In genomic region chr6:147676468-147676867, GRCh38 we compare ENCODE assay signal across 14 cellular contexts.
DNase-seq lines count a peak whose midpoint lies in the region; ATAC-seq and TF ChIP-seq lines count a peak whose summit lies in the region.
"Had no signal": no experiment of that assay in that cellular context is flagged by ENCODE, and none has a peak within 500 bp of the region (broad histone marks: within the 10 kb centered on the region; RNA-seq: fewer than 3 reads in every experiment).

No MANE protein-coding gene starts in this region.

- H3K4me2 ChIP-seq in hepatocyte (peak overlapping the region; percentile 22), smooth muscle cell (peak overlapping the region; percentile 79)
- H3K4me2 ChIP-seq: A549 had no signal

- H3K27me3 ChIP-seq in hepatocyte (no peaks in the 10 kb centered on the region), smooth muscle cell (ENCODE audit: low read depth) (no peaks in the 10 kb centered on the region)

- H4K20me1 ChIP-seq in hepatocyte (ENCODE audit: insufficient read depth, poor library complexity, severe bottlenecking) (no peaks in the 10 kb centered on the region), smooth muscle cell (ENCODE audit: low read depth) (no peaks in the 10 kb centered on the region)

- peak; percentile 76 for DNase-seq in ELR (ENCODE audit: low read depth)
- DNase-seq in LHCN-M2 (ENCODE audit: low read depth) = peak; percentile 37
- DNase-seq in hepatocyte (ENCODE audit: low spot score) = no peak
- no peak for DNase-seq in smooth muscle cell (lab: John Stamatoyannopoulos, UW; ENCODE audit: unreplicated experiment)
- DNase-seq in NCI-H1417 (lab: John Stamatoyannopoulos, UW) = no peak
- no peak for DNase-seq in cardiac septum (ENCODE audit: low spot score)
- DNase-seq: Caco-2; CD8-positive, alpha-beta T cell; GF-D8; HCEC 1CT; HFFc6; KBM-7 had no signal

- H3K9me2 ChIP-seq in hepatocyte (replicated peaks; ENCODE audit: insufficient read depth) = no peaks in the 10 kb centered on the region

- 69% methylated on average over 3 of the region's 3 CpGs for WGBS in hepatocyte (ENCODE audit: low lambda C conversion rate, missing lambda C conversion rate)
- WGBS in smooth muscle cell (ENCODE audit: low lambda C conversion rate) = 35% methylated on average over 3 of the region's 3 CpGs

- H2AFZ ChIP-seq in hepatocyte = no peak overlapping the region
- H2AFZ ChIP-seq in smooth muscle cell (ENCODE audit: low read depth) = no peak overlapping the region

- ATAC-seq in HG03159 (IDR thresholded peaks at IDR 0.05; ENCODE audit: unreplicated experiment) = no peak
- ATAC-seq: A549; CD8-positive, alpha-beta T cell had no signal

- intact Hi-C loops in cardiac septum (cut with DNase I) = no loop called here

- TF ChIP-seq CTCF in hepatocyte (IDR thresholded peaks at IDR 0.05; ENCODE audit: poor library complexity) (no peak), smooth muscle cell (IDR thresholded peaks at IDR 0.05; ENCODE audit: borderline replicate concordance, insufficient read depth, poor library complexity, severe bottlenecking) (no peak)

- no peak overlapping the region for H3K4me3 ChIP-seq in hepatocyte
- peak overlapping the region; percentile 28 for H3K4me3 ChIP-seq in smooth muscle cell
- H3K4me3 ChIP-seq: A549 had no signal

- H3K4me1 ChIP-seq in hepatocyte (ENCODE audit: insufficient read depth) = no peaks in the 10 kb centered on the region
- H3K4me1 ChIP-seq in smooth muscle cell (ENCODE audit: low read depth) = no peaks in the 10 kb centered on the region
- H3K4me1 ChIP-seq: A549, Caco-2 had no signal

- H3K27ac ChIP-seq in hepatocyte (no peak overlapping the region), smooth muscle cell (ENCODE audit: low read depth) (no peak overlapping the region)
- H3K27ac ChIP-seq: A549 had no signal

- no peak overlapping the region for H3K9ac ChIP-seq in smooth muscle cell (ENCODE audit: low read depth)

- H3K9me3 ChIP-seq in hepatocyte (ENCODE audit: low read depth) = no peaks in the 10 kb centered on the region
- no peaks in the 10 kb centered on the region for H3K9me3 ChIP-seq in smooth muscle cell (replicated peaks; ENCODE audit: low read depth)
- H3K9me3 ChIP-seq: A549, Caco-2 had no signal

- no peaks in the 10 kb centered on the region for H3K36me3 ChIP-seq in hepatocyte (replicated peaks; ENCODE audit: insufficient read depth, low read depth)
- H3K36me3 ChIP-seq in smooth muscle cell (ENCODE audit: low read depth) = no peaks in the 10 kb centered on the region

- no peaks in the 10 kb centered on the region for H3F3A ChIP-seq in smooth muscle cell (ENCODE audit: low read depth)

- H3K79me2 ChIP-seq in hepatocyte (no peaks in the 10 kb centered on the region), smooth muscle cell (ENCODE audit: low read depth) (no peaks in the 10 kb centered on the region)

Comparison
In these comparisons a context has a peak if more than half of its experiments do, and no peak if none do; other contexts are left out.
1. DNase-seq: peak in ELR (single experiment) and LHCN-M2 (single experiment); none in hepatocyte (single experiment), smooth muscle cell (single experiment), NCI-H1417 (0 of 3) and cardiac septum (single experiment).